In genomic region chr9:124257070-124257864, GRCh38 we compare ENCODE assay signal across 8 cellular contexts. TPM values are rescaled to one million over a fixed set of nuclear protein-coding genes. Genes with fewer than 3 reads are reported as not detected.
DNase-seq lines count a peak whose midpoint lies in the region; ATAC-seq lines count a peak whose summit lies in the region.

No MANE protein-coding gene starts in this region.

- no peaks in the 10 kb centered on the region for H3K36me3 Mint-ChIP-seq in activated T-cell treated with anti-CD3 and anti-CD28 coated beads, Interleukin-2, amount 50 U/mL, for 4 hours (ENCODE audit: insufficient read depth)
- H3K36me3 Mint-ChIP-seq in activated CD8-positive, alpha-beta T cell treated with anti-CD3 and anti-CD28 coated beads, Interleukin-2, amount 10 ng/mL, durations not matched to agents 7 days and 5 days (ENCODE audit: low read depth) = peaks cover 6% of the 10 kb centered on the region

- peaks cover 57% of the 10 kb centered on the region for H3K4me1 Mint-ChIP-seq in activated T-cell treated with anti-CD3 and anti-CD28 coated beads, Interleukin-2, amount 50 U/mL, for 4 hours (ENCODE audit: low read depth)
- H3K4me1 Mint-ChIP-seq in activated CD8-positive, alpha-beta T cell treated with anti-CD3 and anti-CD28 coated beads, Interleukin-2, amount 10 ng/mL, durations not matched to agents 7 days and 5 days (ENCODE audit: low read depth) = peaks cover 47% of the 10 kb centered on the region
- H3K4me1 Mint-ChIP-seq in stimulated activated naive CD8-positive, alpha-beta T cell treated with anti-CD3 and anti-CD28 coated beads, Interleukin-15, amount 100 ng/mL, for 72 hours = peaks cover 81% of the 10 kb centered on the region

- peaks cover 18% of the 10 kb centered on the region for H3K4me1 ChIP-seq in iPS-20b (ENCODE audit: insufficient read depth, low read length)

- no peak for DNase-seq in activated T-cell treated with anti-CD3 and anti-CD28 coated beads, Interleukin-2, amount 50 U/mL, for 4 hours
- DNase-seq in activated T-cell treated with anti-CD3 and anti-CD28 coated beads for 4 hours (no peak), NCI-H2171 treated with DMSO at 0.1 percent for 48 hours (lab: John Stamatoyannopoulos, UW) (no peak)
- DNase-seq in activated CD8-positive, alpha-beta T cell treated with anti-CD3 and anti-CD28 coated beads, Interleukin-2, amount 10 ng/mL, durations not matched to agents 7 days and 5 days = no peak
- no peak for DNase-seq in stimulated activated naive CD8-positive, alpha-beta T cell treated with anti-CD3 and anti-CD28 coated beads, Interleukin-15, amount 100 ng/mL, for 72 hours

- H3K27me3 ChIP-seq in iPS-20b (ENCODE audit: insufficient read depth, low read length) = no peaks in the 10 kb centered on the region

- H3K4me3 Mint-ChIP-seq in activated T-cell treated with anti-CD3 and anti-CD28 coated beads, Interleukin-2, amount 50 U/mL, for 4 hours = peak overlapping the region; percentile 89
- H3K4me3 Mint-ChIP-seq in activated CD8-positive, alpha-beta T cell treated with anti-CD3 and anti-CD28 coated beads, Interleukin-2, amount 10 ng/mL, durations not matched to agents 7 days and 5 days = peak overlapping the region; percentile 84
- H3K4me3 Mint-ChIP-seq in stimulated activated naive CD8-positive, alpha-beta T cell treated with anti-CD3 and anti-CD28 coated beads, Interleukin-15, amount 100 ng/mL, for 72 hours = peak overlapping the region; percentile 86 to 88

- POLR2A ChIA-PET in activated CD8-positive, alpha-beta T cell treated with anti-CD3 and anti-CD28 coated beads, Interleukin-2, amount 10 ng/mL, durations not matched to agents 7 days and 5 days (lab: Charles Lee) = no interaction called here

- peaks cover 20% of the 10 kb centered on the region for H3K27me3 Mint-ChIP-seq in activated T-cell treated with anti-CD3 and anti-CD28 coated beads, Interleukin-2, amount 50 U/mL, for 4 hours (ENCODE audit: low read depth)
- H3K27me3 Mint-ChIP-seq in activated CD8-positive, alpha-beta T cell treated with anti-CD3 and anti-CD28 coated beads, Interleukin-2, amount 10 ng/mL, durations not matched to agents 7 days and 5 days (ENCODE audit: low read depth) = peaks cover 35% of the 10 kb centered on the region
- peaks cover 70% of the 10 kb centered on the region for H3K27me3 Mint-ChIP-seq in stimulated activated naive CD8-positive, alpha-beta T cell treated with anti-CD3 and anti-CD28 coated beads, Interleukin-15, amount 100 ng/mL, for 72 hours

- H3K9me3 Mint-ChIP-seq in activated T-cell treated with anti-CD3 and anti-CD28 coated beads, Interleukin-2, amount 50 U/mL, for 4 hours = no peaks in the 10 kb centered on the region
- H3K9me3 Mint-ChIP-seq in activated CD8-positive, alpha-beta T cell treated with anti-CD3 and anti-CD28 coated beads, Interleukin-2, amount 10 ng/mL, durations not matched to agents 7 days and 5 days (ENCODE audit: insufficient read depth) = no peaks in the 10 kb centered on the region
- H3K9me3 Mint-ChIP-seq in stimulated activated naive CD8-positive, alpha-beta T cell treated with anti-CD3 and anti-CD28 coated beads, Interleukin-15, amount 100 ng/mL, for 72 hours = no peaks in the 10 kb centered on the region

- CTCF ChIA-PET in activated CD8-positive, alpha-beta T cell treated with anti-CD3 and anti-CD28 coated beads, Interleukin-2, amount 10 ng/mL, durations not matched to agents 7 days and 5 days (lab: Charles Lee) = no interaction called here

- no peak for ATAC-seq in activated T-cell treated with anti-CD3 and anti-CD28 coated beads, Interleukin-2, amount 50 U/mL, for 4 hours
- ATAC-seq in activated CD8-positive, alpha-beta T cell treated with anti-CD3 and anti-CD28 coated beads, Interleukin-2, amount 10 ng/mL, durations not matched to agents 7 days and 5 days = no peak
- ATAC-seq in stimulated activated naive CD8-positive, alpha-beta T cell treated with anti-CD3 and anti-CD28 coated beads, Interleukin-15, amount 100 ng/mL, for 72 hours = no peak
- ATAC-seq in GM18861 (IDR thresholded peaks at IDR 0.05; ENCODE audit: unreplicated experiment) (no peak), GM21528 (IDR thresholded peaks at IDR 0.05; ENCODE audit: low FRiP score, unreplicated experiment) (no peak)

- H3K9ac ChIP-seq in iPS-20b (ENCODE audit: low read depth, low read length) = no peak overlapping the region

- H3K36me3 ChIP-seq in iPS-20b (ENCODE audit: insufficient read depth, low read depth, low read length) = no peaks in the 10 kb centered on the region

- H3K9me3 ChIP-seq in iPS-20b (ENCODE audit: insufficient read depth, low read depth, low read length) = no peaks in the 10 kb centered on the region

- H3K27ac Mint-ChIP-seq in activated CD8-positive, alpha-beta T cell treated with anti-CD3 and anti-CD28 coated beads, Interleukin-2, amount 10 ng/mL, durations not matched to agents 7 days and 5 days = peak overlapping the region; percentile 79
- H3K27ac Mint-ChIP-seq in stimulated activated naive CD8-positive, alpha-beta T cell treated with anti-CD3 and anti-CD28 coated beads, Interleukin-15, amount 100 ng/mL, for 72 hours = peak overlapping the region in 1 of 2 donors; percentile 91

- peak overlapping the region; percentile 63 for H3K4me3 ChIP-seq in iPS-20b (ENCODE audit: low read length)

- H3K27ac ChIP-seq in iPS-20b (ENCODE audit: low read length) = no peak overlapping the region

RNA-seq across cellular contexts. Expression of gene NEK6, which starts 0.5 kb away (rescaled TPM):
- 10 to 100 TPM; 29.8 to 46.1 (median 43.0) TPM for total RNA-seq in activated T-cell treated with anti-CD3 and anti-CD28 coated beads, Interleukin-2, amount 50 U/mL, for 4 hours
- total RNA-seq in activated CD8-positive, alpha-beta T cell treated with anti-CD3 and anti-CD28 coated beads, Interleukin-2, amount 10 ng/mL, durations not matched to agents 7 days and 5 days = 10 to 100 TPM; 19.9 to 20.9 TPM
